ENCODE assay signal across 8 cellular contexts in genomic region chr5:141605523-141606277, GRCh38. TPM values are rescaled to one million over a fixed set of nuclear protein-coding genes. Genes with fewer than 3 reads are reported as not detected.
DNase-seq lines count a peak whose midpoint lies in the region; ATAC-seq, FAIRE-seq and TF ChIP-seq lines count a peak whose summit lies in the region.

No MANE protein-coding gene starts in this region.

- DNase-seq in T follicular helper cell (ENCODE audit: low read depth) (peak; percentile 74), lower lobe of right lung (peak; percentile 59), D721Med (ENCODE audit: insufficient read length, low spot score) (no peak), NCI-H1436 (lab: John Stamatoyannopoulos, UW) (no peak)
- peak; percentile 62 for DNase-seq in activated naive CD8-positive, alpha-beta T cell treated with anti-CD3 and anti-CD28 coated beads, Interleukin-2, amount 50 U/mL, for 24 hours
- peak; percentile 70 for DNase-seq in stimulated activated naive B cell treated with anti-CD40 and anti-IgM and Interleukin-4, amounts not matched to agents 10 μg/mL and 1 μg/mL and 100 μg/mL, for 72 hours

- peaks cover 94% of the 10 kb centered on the region for H3K4me1 Mint-ChIP-seq in activated naive CD8-positive, alpha-beta T cell treated with anti-CD3 and anti-CD28 coated beads, Interleukin-2, amount 50 U/mL, for 24 hours
- H3K4me1 Mint-ChIP-seq in stimulated activated naive B cell treated with anti-CD40 and anti-IgM and Interleukin-4, amounts not matched to agents 10 μg/mL and 1 μg/mL and 100 μg/mL, for 72 hours, result peaks cover 35 to 66% of the 10 kb centered on the region in 2 donors

- peaks cover 92% of the 10 kb centered on the region for H3K4me1 ChIP-seq in lower lobe of right lung

- no peak for FAIRE-seq in D721Med (lab: Jason Lieb, UNC)

- H3K27ac Mint-ChIP-seq in activated naive CD8-positive, alpha-beta T cell treated with anti-CD3 and anti-CD28 coated beads, Interleukin-2, amount 50 U/mL, for 24 hours, result peak overlapping the region; percentile 90
- H3K27ac Mint-ChIP-seq in stimulated activated naive B cell treated with anti-CD40 and anti-IgM and Interleukin-4, amounts not matched to agents 10 μg/mL and 1 μg/mL and 100 μg/mL, for 72 hours, result peak overlapping the region; percentile 87

- no peak for TF ChIP-seq CTCF in lower lobe of right lung (IDR thresholded peaks at IDR 0.05)
- TF ChIP-seq CTCF in D721Med (IDR thresholded peaks at IDR 0.05; ENCODE audit: insufficient read depth, missing control alignments), result no peak

- peak overlapping the region; percentile 55 for H3K4me3 Mint-ChIP-seq in activated naive CD8-positive, alpha-beta T cell treated with anti-CD3 and anti-CD28 coated beads, Interleukin-2, amount 50 U/mL, for 24 hours
- peak overlapping the region; percentile 56 to 57 for H3K4me3 Mint-ChIP-seq in stimulated activated naive B cell treated with anti-CD40 and anti-IgM and Interleukin-4, amounts not matched to agents 10 μg/mL and 1 μg/mL and 100 μg/mL, for 72 hours

- H3K27me3 Mint-ChIP-seq in activated naive CD8-positive, alpha-beta T cell treated with anti-CD3 and anti-CD28 coated beads, Interleukin-2, amount 50 U/mL, for 24 hours, result no peaks in the 10 kb centered on the region
- H3K27me3 Mint-ChIP-seq in stimulated activated naive B cell treated with anti-CD40 and anti-IgM and Interleukin-4, amounts not matched to agents 10 μg/mL and 1 μg/mL and 100 μg/mL, for 72 hours, result no peaks in the 10 kb centered on the region

- no peaks in the 10 kb centered on the region for H3K9me3 Mint-ChIP-seq in activated naive CD8-positive, alpha-beta T cell treated with anti-CD3 and anti-CD28 coated beads, Interleukin-2, amount 50 U/mL, for 24 hours
- no peaks in the 10 kb centered on the region for H3K9me3 Mint-ChIP-seq in stimulated activated naive B cell treated with anti-CD40 and anti-IgM and Interleukin-4, amounts not matched to agents 10 μg/mL and 1 μg/mL and 100 μg/mL, for 72 hours

- H3K9me3 ChIP-seq in lower lobe of right lung, result no peaks in the 10 kb centered on the region

- intact Hi-C loops in lower lobe of right lung (cut with DNase I), result no loop called here

- no peaks in the 10 kb centered on the region for H3K36me3 ChIP-seq in lower lobe of right lung

- peak; percentile 97 for ATAC-seq in GM19025 (IDR thresholded peaks at IDR 0.05; ENCODE audit: low read depth, unreplicated experiment)
- ATAC-seq in HG03103 (IDR thresholded peaks at IDR 0.05; ENCODE audit: low read depth, unreplicated experiment), result peak; percentile 90
- ATAC-seq in activated naive CD8-positive, alpha-beta T cell treated with anti-CD3 and anti-CD28 coated beads, Interleukin-2, amount 50 U/mL, for 24 hours, result peak; percentile 98
- peak; percentile 81 to 90 for ATAC-seq in lower lobe of right lung
- ATAC-seq in stimulated activated naive B cell treated with anti-CD40 and anti-IgM and Interleukin-4, amounts not matched to agents 10 μg/mL and 1 μg/mL and 100 μg/mL, for 72 hours (replicated peaks), result peak; percentile 99 to 100

- H3K27ac ChIP-seq in lower lobe of right lung, result peak overlapping the region; percentile 81

- H3K27me3 ChIP-seq in lower lobe of right lung (ENCODE audit: low read depth), result no peaks in the 10 kb centered on the region

- H3K4me3 ChIP-seq in lower lobe of right lung, result peak overlapping the region; percentile 8

- peaks cover 19% of the 10 kb centered on the region for H3K36me3 Mint-ChIP-seq in activated naive CD8-positive, alpha-beta T cell treated with anti-CD3 and anti-CD28 coated beads, Interleukin-2, amount 50 U/mL, for 24 hours (ENCODE audit: low read depth)
- H3K36me3 Mint-ChIP-seq in stimulated activated naive B cell treated with anti-CD40 and anti-IgM and Interleukin-4, amounts not matched to agents 10 μg/mL and 1 μg/mL and 100 μg/mL, for 72 hours, result peaks cover 12 to 24% of the 10 kb centered on the region in 2 donors

RNA-seq across cellular contexts. Expression of gene DIAPH1, which starts 13.1 kb away (rescaled TPM):
- 118 TPM for total RNA-seq in lower lobe of right lung

RNA-seq across cellular contexts. Expression of gene HDAC3, which starts 30.9 kb away (rescaled TPM):
- 45.8 TPM for total RNA-seq in lower lobe of right lung

RNA-seq across cellular contexts. Expression of gene RELL2, which starts 31.1 kb away (rescaled TPM):
- total RNA-seq in lower lobe of right lung, result 5.5 TPM

RNA-seq across cellular contexts. Expression of gene FCHSD1, which starts 45.5 kb away (rescaled TPM):
- 20.4 TPM for total RNA-seq in lower lobe of right lung

Comparison
In these comparisons a context has a peak if more than half of its experiments do, and no peak if none do; other contexts are left out.
1. DNase-seq: peak in T follicular helper cell (single experiment), activated naive CD8-positive, alpha-beta T cell treated with anti-CD3 and anti-CD28 coated beads, Interleukin-2, amount 50 U/mL, for 24 hours (single experiment), lower lobe of right lung (single experiment) and stimulated activated naive B cell treated with anti-CD40 and anti-IgM and Interleukin-4, amounts not matched to agents 10 μg/mL and 1 μg/mL and 100 μg/mL, for 72 hours (single experiment); none in D721Med (single experiment) and NCI-H1436 (single experiment).
2. Peak in every context shown above with its lines, with median percentiles within 50 percentile points of each other: ATAC-seq.